In genomic region chr6:167235005-167235404, GRCh38 we compare ENCODE assay signal across 22 cellular contexts. TPM values are rescaled to one million over a fixed set of nuclear protein-coding genes. Genes with fewer than 3 reads are reported as not detected.
"Had no signal": no experiment of that assay in that cellular context is flagged by ENCODE, and none has a peak within 500 bp of the region (broad histone marks: within the 10 kb centered on the region; RNA-seq: fewer than 3 reads in every experiment).

No MANE protein-coding gene starts in this region.

- H3K4me1 ChIP-seq: breast epithelium, heart left ventricle, stomach had no signal

- H3K9me3 Mint-ChIP-seq: dendritic cell treated with granulocyte-macrophage colony-stimulating factor and Interleukin-4, amounts not matched to agents 40 ng/mL and 50 ng/mL, for 4 days; naive thymus-derived CD8-positive, alpha-beta T cell had no signal

- H3K36me3 Mint-ChIP-seq: naive thymus-derived CD8-positive, alpha-beta T cell had no signal

- H3K4me1 Mint-ChIP-seq: naive thymus-derived CD8-positive, alpha-beta T cell had no signal

- H3K27ac Mint-ChIP-seq: dendritic cell treated with granulocyte-macrophage colony-stimulating factor and Interleukin-4, amounts not matched to agents 40 ng/mL and 50 ng/mL, for 4 days; naive thymus-derived CD8-positive, alpha-beta T cell had no signal

- H3K27me3 ChIP-seq: testis had no signal

- H3K36me3 ChIP-seq: breast epithelium, heart left ventricle, stomach had no signal

- ATAC-seq: naive thymus-derived CD8-positive, alpha-beta T cell; sciatic nerve had no signal

- DNase-seq: activated CD4-positive, alpha-beta T cell treated with anti-CD3 and anti-CD28 coated beads for 1 hour; activated CD4-positive, alpha-beta T cell treated with anti-CD3 and anti-CD28 coated beads, Interleukin-2, amount 50 U/mL, for 4 hours; activated naive CD4-positive, alpha-beta T cell treated with Interleukin-2 at 50 U/mL for 16 hours; activated T-cell treated with anti-CD3 and anti-CD28 coated beads for 4 hours; aorta; cerebellar nuclear complex; effector memory CD4-positive, alpha-beta T cell; heart left ventricle; islet precursor cell; naive thymus-derived CD8-positive, alpha-beta T cell; nucleus accumbens; stomach; testis had no signal

- H3K4me3 ChIP-seq: breast epithelium, heart left ventricle, stomach, testis had no signal

- FAIRE-seq: frontal cortex had no signal

- H3K4me3 Mint-ChIP-seq: dendritic cell treated with granulocyte-macrophage colony-stimulating factor and Interleukin-4, amounts not matched to agents 40 ng/mL and 50 ng/mL, for 4 days; naive thymus-derived CD8-positive, alpha-beta T cell had no signal

- H3K27ac ChIP-seq: breast epithelium, epithelial cell of prostate, heart left ventricle, stomach, testis had no signal

- H3K9me3 ChIP-seq: breast epithelium, heart left ventricle, stomach, testis had no signal

RNA-seq across cellular contexts. Expression of gene UNC93A, which starts 56.1 kb away (rescaled TPM):
- total RNA-seq: aorta; breast epithelium; fibroblast of lung; frontal cortex; heart left ventricle; lung microvascular endothelial cell; naive thymus-derived CD8-positive, alpha-beta T cell; pulmonary artery endothelial cell; sciatic nerve; ureter had no signal
- polyA plus RNA-seq: aorta; fibroblast of lung; heart left ventricle; naive thymus-derived CD8-positive, alpha-beta T cell had no signal
